In genomic region chr10:29319205-29319781, GRCh38 we compare ENCODE assay signal across 1 cellular context.
TF ChIP-seq lines count a peak whose summit lies in the region.

No MANE protein-coding gene starts in this region.

TF ChIP-seq in HepG2, 621 proteins besides CTCF, POLR2A, EP300 and RAD21 (continued from another document and continues in another):
- no peak for TF ChIP-seq ZNF142 (CRISPR knock-in tag; IDR thresholded peaks at IDR 0.05)
- no peak for TF ChIP-seq NFE2 (CRISPR knock-in tag; IDR thresholded peaks at IDR 0.05)
- no peak for TF ChIP-seq ZNF800 (CRISPR knock-in tag; IDR thresholded peaks at IDR 0.05)
- no peak for TF ChIP-seq GPBP1L1 (CRISPR knock-in tag; IDR thresholded peaks at IDR 0.05)
- no peak for TF ChIP-seq IRX3 (CRISPR knock-in tag; IDR thresholded peaks at IDR 0.05; ENCODE audit: borderline replicate concordance, low read depth)
- TF ChIP-seq GRHL1 (CRISPR knock-in tag; conservative IDR thresholded peaks at IDR 0.05): no peak
- TF ChIP-seq POLR2AphosphoS5 (IDR thresholded peaks at IDR 0.05; ENCODE audit: low read depth, low read length): 0 out of 2 replicates have a peak, but pooled peaks have one; percentile 30
- TF ChIP-seq ZFP82 (CRISPR knock-in tag; IDR thresholded peaks at IDR 0.05; ENCODE audit: borderline replicate concordance): no peak
- no peak for TF ChIP-seq GTF2F1 (IDR thresholded peaks at IDR 0.05; ENCODE audit: low read length)
- no peak for TF ChIP-seq KDM6A (CRISPR knock-in tag; IDR thresholded peaks at IDR 0.05; ENCODE audit: low read depth)
- TF ChIP-seq HMG20B (CRISPR knock-in tag; conservative IDR thresholded peaks at IDR 0.05): no peak
- TF ChIP-seq DBP (CRISPR knock-in tag; IDR thresholded peaks at IDR 0.05; ENCODE audit: not compliant biosample characterization): no peak
- TF ChIP-seq ZNF780A (CRISPR knock-in tag; IDR thresholded peaks at IDR 0.05): no peak
- no peak for TF ChIP-seq MIXL1 (CRISPR knock-in tag; IDR thresholded peaks at IDR 0.05)
- no peak for TF ChIP-seq IRF9 (CRISPR knock-in tag; IDR thresholded peaks at IDR 0.05; ENCODE audit: borderline replicate concordance)
- TF ChIP-seq ZNF225 (CRISPR knock-in tag; IDR thresholded peaks at IDR 0.05): no peak
- TF ChIP-seq ZNF432 (CRISPR knock-in tag; IDR thresholded peaks at IDR 0.05; ENCODE audit: borderline replicate concordance): no peak
- TF ChIP-seq MTF1 (CRISPR knock-in tag; IDR thresholded peaks at IDR 0.05): no peak
- TF ChIP-seq RXRA (CRISPR knock-in tag; IDR thresholded peaks at IDR 0.05): peak; percentile 59; the same call in 1 of the 2 replicates
- TF ChIP-seq NPAS2 (CRISPR knock-in tag; IDR thresholded peaks at IDR 0.05; ENCODE audit: borderline replicate concordance): no peak
- TF ChIP-seq ELF3 (CRISPR knock-in tag; IDR thresholded peaks at IDR 0.05): no peak
- TF ChIP-seq MED13 (CRISPR knock-in tag; IDR thresholded peaks at IDR 0.05): no peak
- TF ChIP-seq SKI (IDR thresholded peaks at IDR 0.05; ENCODE audit: partially characterized antibody): no peak
- TF ChIP-seq PLSCR1 (CRISPR knock-in tag; IDR thresholded peaks at IDR 0.05; ENCODE audit: borderline replicate concordance): no peak
- no peak for TF ChIP-seq ZNF674 (CRISPR knock-in tag; IDR thresholded peaks at IDR 0.05; ENCODE audit: low read depth)
- TF ChIP-seq NCOA2 (CRISPR knock-in tag; IDR thresholded peaks at IDR 0.05): peak; percentile 35; the same call in 1 of the 2 replicates
- TF ChIP-seq HNRNPUL1 (IDR thresholded peaks at IDR 0.05; ENCODE audit: low read depth, low read length): no peak
- no peak for TF ChIP-seq GMEB1 (CRISPR knock-in tag; IDR thresholded peaks at IDR 0.05; ENCODE audit: borderline replicate concordance)
- TF ChIP-seq ZNF230 (CRISPR knock-in tag; IDR thresholded peaks at IDR 0.05): no peak
- TF ChIP-seq ZNF652 (CRISPR knock-in tag; IDR thresholded peaks at IDR 0.05; ENCODE audit: borderline replicate concordance, low read depth): no peak
- no peak for TF ChIP-seq ZKSCAN8 (CRISPR knock-in tag; IDR thresholded peaks at IDR 0.05; ENCODE audit: borderline replicate concordance)
- no peak for TF ChIP-seq SP4 (CRISPR knock-in tag; IDR thresholded peaks at IDR 0.05)
- TF ChIP-seq ZNF703 (CRISPR knock-in tag; IDR thresholded peaks at IDR 0.05; ENCODE audit: borderline replicate concordance): no peak
- no peak for TF ChIP-seq ZNF550 (CRISPR knock-in tag; IDR thresholded peaks at IDR 0.05; ENCODE audit: borderline replicate concordance)
- TF ChIP-seq RERE (CRISPR knock-in tag; IDR thresholded peaks at IDR 0.05; ENCODE audit: low read depth): no peak
